ENCODE assay signal across 21 cellular contexts in genomic region chr10:18500576-18500975, GRCh38.
DNase-seq lines count a peak whose midpoint lies in the region; ATAC-seq, FAIRE-seq and TF ChIP-seq lines count a peak whose summit lies in the region.
"Had no signal": no experiment of that assay in that cellular context is flagged by ENCODE, and none has a peak within 500 bp of the region (broad histone marks: within the 10 kb centered on the region; RNA-seq: fewer than 3 reads in every experiment).

No MANE protein-coding gene starts in this region.

- no peaks in the 10 kb centered on the region for H3K4me1 Mint-ChIP-seq in natural killer cell

- H3K4me3 ChIP-seq in GM12878: no peak overlapping the region
- no peak overlapping the region for H3K4me3 ChIP-seq in colonic mucosa
- H3K4me3 ChIP-seq: BLaER1, PC-9 had no signal

- H3K4me2 ChIP-seq in GM12878 (ENCODE audit: control insufficient read depth, insufficient read depth): no peak overlapping the region
- H3K4me2 ChIP-seq: BLaER1, PC-9 had no signal

- H3K27me3 ChIP-seq in GM12878 (replicated peaks in 1 of 2; ENCODE audit: control insufficient read depth in 2 of 2, insufficient read depth in 2 of 2, low read length in 1 of 2) (no peaks in the 10 kb centered on the region), colonic mucosa (no peaks in the 10 kb centered on the region)
- H3K27me3 ChIP-seq: BLaER1 had no signal

- H3K27ac Mint-ChIP-seq in natural killer cell: no peak overlapping the region
- H3K27ac Mint-ChIP-seq: T-helper 1 cell treated with Interleukin-12 subunit alpha and Interleukin-12 subunit beta and Interleukin-4 antibody, amounts not matched to agents 30 μg/mL and 1 μg/mL, for 36 hours had no signal

- H3K9ac ChIP-seq in GM12878 (ENCODE audit: control insufficient read depth, insufficient read depth, low read length): no peak overlapping the region
- H3K9ac ChIP-seq in colonic mucosa (ENCODE audit: low read depth in 2 of 2, low read length in 2 of 2): no peak overlapping the region
- H3K9ac ChIP-seq: BLaER1 had no signal

- H3K36me3 ChIP-seq in GM12878 (ENCODE audit: control insufficient read depth in 2 of 2, insufficient read depth in 2 of 2, low read length in 1 of 2) (no peaks in the 10 kb centered on the region), colonic mucosa (no peaks in the 10 kb centered on the region)
- H3K36me3 ChIP-seq: BLaER1 had no signal

- 33% methylated on average over 7 of the region's 7 CpGs for WGBS in GM12878 (ENCODE audit: insufficient coverage, insufficient replicate concordance, low lambda C conversion rate, missing lambda C conversion rate)

- no peak for TF ChIP-seq POLR2A in GM12878 (IDR thresholded peaks at IDR 0.05; ENCODE audit: low read depth, low read length)

- H3K9me3 ChIP-seq in GM12878 (replicated peaks; ENCODE audit: control insufficient read depth, insufficient read depth, low read length) (no peaks in the 10 kb centered on the region), colonic mucosa (no peaks in the 10 kb centered on the region)
- H3K9me3 ChIP-seq: BLaER1 had no signal

- no peaks in the 10 kb centered on the region for H3K79me2 ChIP-seq in GM12878 (ENCODE audit: control insufficient read depth, insufficient read depth, low read length)

- ATAC-seq in HG02943 (IDR thresholded peaks at IDR 0.05; ENCODE audit: low read depth, unreplicated experiment) (peak; percentile 2), GM12878 (peak; percentile 11; the same call in 2 of the 3 replicates), natural killer cell (no peak)
- ATAC-seq: HCT116 had no signal

- CTCF ChIA-PET in GM12878 (lab: Yijun Ruan, JAX): interaction anchor here (0.8 to 0.9 kb wide), 2 partner anchors 26 to 28 kb away, joined by 3 to 4 read pairs; no protein-coding TSS in a partner anchor

- in situ Hi-C loops in GM12878 (cut with MboI): no loop called here

- no peaks in the 10 kb centered on the region for H3K36me3 Mint-ChIP-seq in natural killer cell
- H3K36me3 Mint-ChIP-seq: CD4-positive, alpha-beta memory T cell had no signal

- TF ChIP-seq CTCF in GM12878 (IDR thresholded peaks at IDR 0.05 in 2 of 3, conservative IDR thresholded peaks at IDR 0.05 in 1 of 3; ENCODE audit: control insufficient read depth in 2 of 3, extremely low read depth in 1 of 3, insufficient read depth in 1 of 3, low read depth in 3 of 3, low read length in 3 of 3): no peak
- TF ChIP-seq CTCF in natural killer cell (IDR thresholded peaks at IDR 0.05): no peak
- no peak for TF ChIP-seq CTCF in colonic mucosa (IDR thresholded peaks at IDR 0.05)

- POLR2A ChIA-PET in GM12878 (lab: Charles Lee): interaction anchor here (1.0 kb wide), 1 partner anchor 13 kb away, joined by 3 read pairs; no protein-coding TSS in a partner anchor

- BruUV-seq in GM12878 (replicated peaks; lab: Mats Ljungman, UMichigan): no TSS peak

- TF ChIP-seq EP300 in GM12878 (IDR thresholded peaks at IDR 0.05; ENCODE audit: borderline replicate concordance in 1 of 2, control insufficient read depth in 1 of 2, low read depth in 2 of 2, low read length in 2 of 2): no peak

- RAD21 ChIA-PET in GM12878 (lab: Charles Lee; ENCODE audit: unreplicated experiment): interaction anchor here (0.8 to 3.6 kb wide), 6 partner anchors 69 to 188 kb away, joined by 3 to 11 read pairs (median 3); no protein-coding TSS in a partner anchor

- FAIRE-seq in GM12878 (lab: Jason Lieb, UNC): no peak
- FAIRE-seq: A204.1 had no signal

- no peaks in the 10 kb centered on the region for H4K20me1 ChIP-seq in GM12878 (ENCODE audit: control insufficient read depth, insufficient read depth)
- H4K20me1 ChIP-seq: BLaER1 had no signal

- no peak overlapping the region for H2AFZ ChIP-seq in GM12878 (ENCODE audit: control insufficient read depth, low read depth, low read length)
- H2AFZ ChIP-seq: PC-9 had no signal

- H3K27ac ChIP-seq in GM12878 (ENCODE audit: control insufficient read depth, insufficient read depth) (no peak overlapping the region), colonic mucosa (no peak overlapping the region)
- H3K27ac ChIP-seq: BLaER1, PC-9, RWPE1 had no signal

- SMC1A ChIA-PET in GM12878 (lab: Charles Lee; ENCODE audit: uncharacterized antibody, unreplicated experiment): interaction anchor here (0.7 to 5.0 kb wide), 13 partner anchors 10 to 184 kb away, joined by 3 to 21 read pairs (median 5); no protein-coding TSS in a partner anchor

- no peak for TF ChIP-seq RAD21 in GM12878 (IDR thresholded peaks at IDR 0.05; ENCODE audit: insufficient read depth, low read depth, low read length)

- no peak overlapping the region for H3K4me3 Mint-ChIP-seq in natural killer cell
- H3K4me3 Mint-ChIP-seq: T-helper 1 cell treated with Interleukin-12 subunit alpha and Interleukin-12 subunit beta and Interleukin-4 antibody, amounts not matched to agents 30 μg/mL and 1 μg/mL, for 36 hours had no signal

- DNase-seq in NCI-H82 (lab: John Stamatoyannopoulos, UW) (peak; percentile 83), NCI-H82 treated with DMSO at 0.1 percent for 48 hours (lab: John Stamatoyannopoulos, UW; ENCODE audit: unreplicated experiment) (no peak), GM12878 (ENCODE audit: low read depth, low spot score) (no peak), natural killer cell (no peak), amniotic stem cell (lab: John Stamatoyannopoulos, UW) (no peak), AG08396 (ENCODE audit: low spot score) (no peak), colonic mucosa (no peak)
- DNase-seq: GF-D8, GOT3, NCI-H1048, NCI-H1436 treated with DMSO at 0.1 percent for 48 hours, NCI-H2029, PC-9, SIG-M5 had no signal

- peaks cover 0 to 3% of the 10 kb centered on the region in 2 donors for H3K27me3 Mint-ChIP-seq in natural killer cell (ENCODE audit: low read depth in 2 of 2)

- no peaks in the 10 kb centered on the region for H3K9me3 Mint-ChIP-seq in natural killer cell
- H3K9me3 Mint-ChIP-seq: T-helper 1 cell treated with Interleukin-12 subunit alpha and Interleukin-12 subunit beta and Interleukin-4 antibody, amounts not matched to agents 30 μg/mL and 1 μg/mL, for 36 hours had no signal

- peaks cover 3% of the 10 kb centered on the region; the same call in 1 of the 2 replicates for H3K4me1 ChIP-seq in GM12878 (ENCODE audit: control insufficient read depth, insufficient read depth, low read length)
- no peaks in the 10 kb centered on the region for H3K4me1 ChIP-seq in colonic mucosa
- H3K4me1 ChIP-seq: BLaER1 had no signal

- intact Hi-C loops in GM12878 (cut with micrococcal nuclease; ENCODE audit: unreplicated experiment): no loop called here
- intact Hi-C loops in natural killer cell (cut with micrococcal nuclease): no loop called here
- intact Hi-C loops in colonic mucosa (cut with DNase I): no loop called here

TF ChIP-seq in GM12878, 131 proteins besides CTCF, POLR2A, EP300 and RAD21 (continues in another document):
- no peak for TF ChIP-seq RBBP5 (conservative IDR thresholded peaks at IDR 0.05)
- TF ChIP-seq BCL3 (IDR thresholded peaks at IDR 0.05; ENCODE audit: borderline replicate concordance, insufficient read depth, low read depth, low read length, poor library complexity, severe bottlenecking): no peak
- TF ChIP-seq ATF7 (IDR thresholded peaks at IDR 0.05; ENCODE audit: low read depth): no peak
- TF ChIP-seq PAX5 (IDR thresholded peaks at IDR 0.05; ENCODE audit: borderline replicate concordance, low read depth, low read length): no peak
- TF ChIP-seq E4F1 (IDR thresholded peaks at IDR 0.05; ENCODE audit: borderline replicate concordance, partially characterized antibody): no peak
- no peak for TF ChIP-seq NFXL1 (IDR thresholded peaks at IDR 0.05; ENCODE audit: borderline replicate concordance)
- no peak for TF ChIP-seq MXI1 (IDR thresholded peaks at IDR 0.05; ENCODE audit: low read depth, low read length)
- TF ChIP-seq HDAC6 (IDR thresholded peaks at IDR 0.05; ENCODE audit: unreplicated experiment): no peak
- TF ChIP-seq NBN (IDR thresholded peaks at IDR 0.05): no peak
- no peak for TF ChIP-seq TCF3 (IDR thresholded peaks at IDR 0.05; ENCODE audit: borderline replicate concordance, insufficient read depth, low read depth, low read length)
- TF ChIP-seq CHD4 (IDR thresholded peaks at IDR 0.05): no peak
- no peak for TF ChIP-seq SREBF2 (IDR thresholded peaks at IDR 0.05; ENCODE audit: low read length)
- no peak for TF ChIP-seq ASH2L (IDR thresholded peaks at IDR 0.05; ENCODE audit: borderline replicate concordance, low read depth)
- TF ChIP-seq ZNF384 (IDR thresholded peaks at IDR 0.05; ENCODE audit: borderline replicate concordance, low read depth, low read length): no peak

Comparison
In these comparisons a context has a peak if more than half of its experiments do, and no peak if none do; other contexts are left out.
1. ATAC-seq: peak in HG02943 (single experiment) and GM12878 (single experiment); none in natural killer cell (0 of 3).